In the genomic region with DNA sequence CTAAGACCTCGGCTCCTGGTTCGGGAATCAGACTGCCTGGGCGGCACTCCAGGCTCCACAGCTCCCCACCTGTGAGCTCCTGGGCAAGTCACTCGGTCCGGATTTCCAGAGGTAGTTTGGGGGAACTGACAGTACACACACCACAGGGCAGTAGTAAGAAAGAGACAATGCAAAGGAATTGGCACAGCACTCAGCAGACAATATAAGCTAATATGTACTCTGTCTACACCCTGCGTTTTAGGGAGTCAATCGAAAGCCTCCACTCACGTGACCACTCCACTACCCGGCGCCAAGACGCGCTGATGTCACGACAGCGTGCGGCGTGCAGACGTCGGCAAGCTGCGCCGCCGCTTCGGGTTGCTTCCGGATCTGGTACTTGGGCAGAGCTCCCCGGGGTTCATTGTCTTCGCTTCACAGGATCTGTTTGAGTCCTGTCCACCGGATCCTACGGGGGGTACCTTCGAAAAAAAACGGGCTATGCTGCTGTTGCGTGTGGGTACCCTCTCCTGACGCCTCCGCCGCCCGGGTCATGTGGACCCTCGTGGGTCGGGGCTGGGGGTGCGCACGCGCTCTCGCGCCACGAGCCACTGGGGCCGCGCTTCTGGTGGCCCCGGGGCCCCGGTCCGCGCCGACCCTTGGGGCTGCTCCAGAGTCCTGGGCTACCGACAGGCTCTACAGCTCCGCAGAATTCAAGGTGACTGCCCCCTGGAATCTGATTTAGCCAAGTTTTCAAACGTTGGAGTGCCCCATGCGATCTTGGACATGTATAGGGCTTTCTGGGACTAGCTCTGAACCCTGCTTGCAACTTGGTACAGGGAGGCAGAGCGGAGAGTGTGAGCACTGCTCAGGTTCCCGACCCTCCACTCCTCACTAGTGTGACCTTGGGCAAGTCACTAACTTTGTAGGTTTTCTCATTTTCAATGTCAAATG, we compare ENCODE assay signal across 8 cellular contexts. TPM values are rescaled to one million over a fixed set of nuclear protein-coding genes. Genes with fewer than 3 reads are reported as not detected.
DNase-seq lines count a peak whose midpoint lies in the region; ATAC-seq, FAIRE-seq and TF ChIP-seq lines count a peak whose summit lies in the region.

A gene with protein sequence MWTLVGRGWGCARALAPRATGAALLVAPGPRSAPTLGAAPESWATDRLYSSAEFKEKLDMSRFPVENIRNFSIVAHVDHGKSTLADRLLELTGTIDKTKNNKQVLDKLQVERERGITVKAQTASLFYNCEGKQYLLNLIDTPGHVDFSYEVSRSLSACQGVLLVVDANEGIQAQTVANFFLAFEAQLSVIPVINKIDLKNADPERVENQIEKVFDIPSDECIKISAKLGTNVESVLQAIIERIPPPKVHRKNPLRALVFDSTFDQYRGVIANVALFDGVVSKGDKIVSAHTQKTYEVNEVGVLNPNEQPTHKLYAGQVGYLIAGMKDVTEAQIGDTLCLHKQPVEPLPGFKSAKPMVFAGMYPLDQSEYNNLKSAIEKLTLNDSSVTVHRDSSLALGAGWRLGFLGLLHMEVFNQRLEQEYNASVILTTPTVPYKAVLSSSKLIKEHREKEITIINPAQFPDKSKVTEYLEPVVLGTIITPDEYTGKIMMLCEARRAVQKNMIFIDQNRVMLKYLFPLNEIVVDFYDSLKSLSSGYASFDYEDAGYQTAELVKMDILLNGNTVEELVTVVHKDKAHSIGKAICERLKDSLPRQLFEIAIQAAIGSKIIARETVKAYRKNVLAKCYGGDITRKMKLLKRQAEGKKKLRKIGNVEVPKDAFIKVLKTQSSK (plus strand): TSS at position 327 of the 930 bp plus-strand sequence. CDS start 203 bp downstream, at position 530.

- no peak for FAIRE-seq in kidney (lab: Jason Lieb, UNC)

- peaks cover 27% of the 10 kb centered on the region for H3K4me1 Mint-ChIP-seq in chondrocyte (ENCODE audit: low read depth)

- H3K4me3 Mint-ChIP-seq in chondrocyte (ENCODE audit: unreplicated experiment), result peak within 1 kb of the TSS; percentile 89

- peak; percentile 97 for ATAC-seq in HG03439 (IDR thresholded peaks at IDR 0.05; ENCODE audit: unreplicated experiment)

- no peaks in the 10 kb centered on the region for H3K9me3 Mint-ChIP-seq in chondrocyte (ENCODE audit: low read depth)

- peak within 1 kb of the TSS; percentile 82 to 99 for H3K4me3 ChIP-seq in kidney (ENCODE audit: low read length in 2 of 2)

- peak within 1 kb of the TSS; percentile 84 to 97 for H3K9ac ChIP-seq in kidney (ENCODE audit: low read length in 2 of 2)

- DNase-seq in AML-193 (lab: John Stamatoyannopoulos, UW), result peak; percentile 78 to 86
- peak; percentile 47 for DNase-seq in NCI-H510A treated with DMSO at 0.1 percent for 48 hours (lab: John Stamatoyannopoulos, UW)
- DNase-seq in activated CD4-positive, alpha-beta T cell treated with anti-CD3 and anti-CD28 coated beads for 24 hours (ENCODE audit: low read depth in 2 of 2), result peak; percentile 75 to 76
- no peak for DNase-seq in chondrocyte (ENCODE audit: low spot score)
- DNase-seq in kidney, result peak; percentile 97
- peak; percentile 91 for DNase-seq in stimulated activated CD4-positive, alpha-beta T cell treated with anti-CD3 and anti-CD28 coated beads, Interleukin-15, amount 100 ng/mL, for 24 hours

- peak; percentile 96 for TF ChIP-seq POLR2A in GM19193 (IDR thresholded peaks at IDR 0.05; ENCODE audit: extremely low read depth, insufficient read depth, insufficient read length)

- TF ChIP-seq CTCF in chondrocyte (IDR thresholded peaks at IDR 0.05) (peak; percentile 31), kidney (IDR thresholded peaks at IDR 0.05; ENCODE audit: borderline replicate concordance, extremely low read depth, insufficient read depth) (no peak)

- H3K27ac ChIP-seq in kidney (ENCODE audit: low read depth in 2 of 2, low read length in 2 of 2), result peak within 1 kb of the TSS; percentile 75 to 92

- H3K36me3 Mint-ChIP-seq in chondrocyte (ENCODE audit: low read depth), result no peaks in the 10 kb centered on the region

- H3K27ac Mint-ChIP-seq in chondrocyte (ENCODE audit: unreplicated experiment), result peak within 1 kb of the TSS; percentile 96

- intact Hi-C loops in kidney (cut with DNase I), result no loop called here

- no peaks in the 10 kb centered on the region for H3K27me3 Mint-ChIP-seq in chondrocyte (ENCODE audit: low read depth)

- H3K36me3 ChIP-seq in kidney (ENCODE audit: control insufficient read depth in 1 of 2, insufficient read depth in 2 of 2, low read length in 2 of 2), result peaks cover 0 to 6% of the 10 kb centered on the region in 2 donors

- H3K4me1 ChIP-seq in kidney (ENCODE audit: control insufficient read depth in 1 of 2, insufficient read depth in 1 of 2, low read depth in 1 of 2, low read length in 2 of 2), result peaks cover 0 to 4% of the 10 kb centered on the region in 2 donors

- H3K9me3 ChIP-seq in kidney (ENCODE audit: control insufficient read depth in 1 of 2, low read length in 2 of 2), result no peaks in the 10 kb centered on the region

RNA-seq across cellular contexts. Expression of the gene that starts here (rescaled TPM):
- total RNA-seq in chondrocyte (14.1 to 17.8 TPM (median 14.1 TPM) in 3 replicates), kidney (21.2 TPM)
- polyA plus RNA-seq in kidney (ENCODE audit: insufficient read depth, low read depth, low replicate concordance), result 17.8 TPM
